ENCODE assay signal across 11 cellular contexts in genomic region chrX:38811515-38812239, GRCh38. TPM values are rescaled to one million over a fixed set of nuclear protein-coding genes. Genes with fewer than 3 reads are reported as not detected.
DNase-seq lines count a peak whose midpoint lies in the region; ATAC-seq and TF ChIP-seq lines count a peak whose summit lies in the region.
"Had no signal": no experiment of that assay in that cellular context is flagged by ENCODE, and none has a peak within 500 bp of the region (broad histone marks: within the 10 kb centered on the region; RNA-seq: fewer than 3 reads in every experiment).

No MANE protein-coding gene starts in this region.

- H3K27me3 ChIP-seq in stomach: no peaks in the 10 kb centered on the region

- peak overlapping the region; percentile 49 for H3K4me3 Mint-ChIP-seq in activated naive CD4-positive, alpha-beta T cell treated with anti-CD3 and anti-CD28 coated beads for 36 hours
- H3K4me3 Mint-ChIP-seq in T-helper 17 cell: peak overlapping the region; percentile 66
- H3K4me3 Mint-ChIP-seq in effector memory CD8-positive, alpha-beta T cell: peak overlapping the region; percentile 64 to 71
- H3K4me3 Mint-ChIP-seq in stimulated activated naive CD8-positive, alpha-beta T cell treated with anti-CD3 and anti-CD28 coated beads, Interleukin-15, amount 100 ng/mL, for 72 hours: peak overlapping the region; percentile 71 to 80

- WGBS in stomach, 5 donors: 36 to 53% (median 43%) methylated on average over 3 of the region's 3 CpGs

- peaks cover 42% of the 10 kb centered on the region for H3K4me1 Mint-ChIP-seq in activated naive CD4-positive, alpha-beta T cell treated with anti-CD3 and anti-CD28 coated beads for 36 hours (ENCODE audit: low read depth)
- peaks cover 20% of the 10 kb centered on the region for H3K4me1 Mint-ChIP-seq in T-helper 17 cell
- peaks cover 14 to 19% of the 10 kb centered on the region in 2 donors for H3K4me1 Mint-ChIP-seq in effector memory CD8-positive, alpha-beta T cell (ENCODE audit: low read depth in 2 of 2)
- H3K4me1 Mint-ChIP-seq in stimulated activated naive CD8-positive, alpha-beta T cell treated with anti-CD3 and anti-CD28 coated beads, Interleukin-15, amount 100 ng/mL, for 72 hours: peaks cover 31% of the 10 kb centered on the region

- ATAC-seq in T-helper 17 cell: peak; percentile 77
- ATAC-seq in effector memory CD8-positive, alpha-beta T cell (replicated peaks): peak; percentile 86
- ATAC-seq in stimulated activated naive CD8-positive, alpha-beta T cell treated with anti-CD3 and anti-CD28 coated beads, Interleukin-15, amount 100 ng/mL, for 72 hours: peak; percentile 89

- no peaks in the 10 kb centered on the region for H3K9me3 Mint-ChIP-seq in activated naive CD4-positive, alpha-beta T cell treated with anti-CD3 and anti-CD28 coated beads for 36 hours
- H3K9me3 Mint-ChIP-seq in effector memory CD8-positive, alpha-beta T cell: no peaks in the 10 kb centered on the region
- H3K9me3 Mint-ChIP-seq in stimulated activated naive CD8-positive, alpha-beta T cell treated with anti-CD3 and anti-CD28 coated beads, Interleukin-15, amount 100 ng/mL, for 72 hours: no peaks in the 10 kb centered on the region

- peak overlapping the region; percentile 84 for H3K27ac Mint-ChIP-seq in activated naive CD4-positive, alpha-beta T cell treated with anti-CD3 and anti-CD28 coated beads for 36 hours
- peak overlapping the region; percentile 93 for H3K27ac Mint-ChIP-seq in T-helper 17 cell
- peak overlapping the region; percentile 80 to 97 for H3K27ac Mint-ChIP-seq in effector memory CD8-positive, alpha-beta T cell
- H3K27ac Mint-ChIP-seq in stimulated activated naive CD8-positive, alpha-beta T cell treated with anti-CD3 and anti-CD28 coated beads, Interleukin-15, amount 100 ng/mL, for 72 hours: peak overlapping the region; percentile 95 to 98

- no peaks in the 10 kb centered on the region for H3K9me3 ChIP-seq in T-helper 17 cell (ENCODE audit: control insufficient read depth, low read length, poor library complexity, severe bottlenecking)
- no peaks in the 10 kb centered on the region for H3K9me3 ChIP-seq in stomach

- H3K4me1 ChIP-seq in stomach: peaks cover 0 to 22% (median 13%) of the 10 kb centered on the region in 4 donors

- TF ChIP-seq EP300 in stomach (IDR thresholded peaks at IDR 0.05): no peak

- H3K27me3 Mint-ChIP-seq in activated naive CD4-positive, alpha-beta T cell treated with anti-CD3 and anti-CD28 coated beads for 36 hours (ENCODE audit: low read depth): no peaks in the 10 kb centered on the region
- H3K27me3 Mint-ChIP-seq in T-helper 17 cell: no peaks in the 10 kb centered on the region
- no peaks in the 10 kb centered on the region for H3K27me3 Mint-ChIP-seq in effector memory CD8-positive, alpha-beta T cell
- no peaks in the 10 kb centered on the region for H3K27me3 Mint-ChIP-seq in stimulated activated naive CD8-positive, alpha-beta T cell treated with anti-CD3 and anti-CD28 coated beads, Interleukin-15, amount 100 ng/mL, for 72 hours

- H3K4me3 ChIP-seq in stomach: no peak overlapping the region

- DNase-seq in activated naive CD4-positive, alpha-beta T cell treated with anti-CD3 and anti-CD28 coated beads for 36 hours: peak; percentile 27
- no peak for DNase-seq in activated naive CD4-positive, alpha-beta T cell (lab: John Stamatoyannopoulos, UW)
- DNase-seq in T-helper 17 cell: no peak
- DNase-seq in effector memory CD8-positive, alpha-beta T cell: no peak
- DNase-seq in stimulated activated naive CD8-positive, alpha-beta T cell treated with anti-CD3 and anti-CD28 coated beads, Interleukin-15, amount 100 ng/mL, for 72 hours: peak; percentile 21 to 47
- no peak for DNase-seq in globus pallidus (ENCODE audit: low spot score)
- no peak for DNase-seq in stomach
- DNase-seq in HUDEP-2 (lab: John Stamatoyannopoulos, UW; ENCODE audit: unreplicated experiment in 76 of 76): no peak
- DNase-seq: activated CD8-positive, alpha-beta memory T cell treated with anti-CD3 and anti-CD28 coated beads, Interleukin-2, amount 50 U/mL, for 48 hours; dermis blood vessel endothelial cell; NCI-H1092 had no signal

- intact Hi-C loops in activated naive CD4-positive, alpha-beta T cell treated with anti-CD3 and anti-CD28 coated beads for 36 hours (cut with micrococcal nuclease): no loop called here
- intact Hi-C loops in stomach (cut with DNase I; ENCODE audit: low total_unique reads): no loop called here

- no peaks in the 10 kb centered on the region for H3K36me3 ChIP-seq in stomach

- CTCF ChIA-PET in activated naive CD4-positive, alpha-beta T cell treated with anti-CD3 and anti-CD28 coated beads for 36 hours (lab: Charles Lee): interaction anchor here (1.1 kb wide), 1 partner anchor 10 kb away, joined by 3 read pairs; the partner anchor contains the start of gene MID1IP1

- no peak for TF ChIP-seq POLR2A in stomach (IDR thresholded peaks at IDR 0.05)

- TF ChIP-seq CTCF in stomach (IDR thresholded peaks at IDR 0.05): no peak

- no peak overlapping the region for H3K27ac ChIP-seq in stomach

- H3K36me3 Mint-ChIP-seq in activated naive CD4-positive, alpha-beta T cell treated with anti-CD3 and anti-CD28 coated beads for 36 hours (ENCODE audit: low read depth): peaks cover 7% of the 10 kb centered on the region
- H3K36me3 Mint-ChIP-seq in T-helper 17 cell (ENCODE audit: low read depth): peaks cover 2% of the 10 kb centered on the region
- H3K36me3 Mint-ChIP-seq in effector memory CD8-positive, alpha-beta T cell (ENCODE audit: insufficient read depth): no peaks in the 10 kb centered on the region

RNA-seq across cellular contexts. Expression of gene MID1IP1, which starts 10.4 kb away (rescaled TPM):
- 10 to 100 TPM; 82.9 to 83.3 TPM for total RNA-seq in activated naive CD4-positive, alpha-beta T cell treated with anti-CD3 and anti-CD28 coated beads for 36 hours
- 10 to 100 TPM; 33.0 to 43.5 TPM for total RNA-seq in T-helper 17 cell
- 10 to 100 TPM; 16.7 to 69.3 (median 44.6) TPM for total RNA-seq in stomach
- polyA plus RNA-seq in stomach: 10 to 100 TPM; 31.1 to 59.4 (median 55.0) TPM

Comparison
In these comparisons a context has a peak if more than half of its experiments do, and no peak if none do; other contexts are left out.
1. DNase-seq: peak in activated naive CD4-positive, alpha-beta T cell treated with anti-CD3 and anti-CD28 coated beads for 36 hours (single experiment) and stimulated activated naive CD8-positive, alpha-beta T cell treated with anti-CD3 and anti-CD28 coated beads, Interleukin-15, amount 100 ng/mL, for 72 hours (2 of 2); none in activated naive CD4-positive, alpha-beta T cell (0 of 4), T-helper 17 cell (0 of 3), effector memory CD8-positive, alpha-beta T cell (0 of 3), globus pallidus (single experiment), stomach (single experiment) and HUDEP-2 (0 of 76).
2. Peak in every context shown above with its lines, with median percentiles within 50 percentile points of each other: H3K27ac Mint-ChIP-seq, H3K4me3 Mint-ChIP-seq and ATAC-seq.